17 cellular contexts compared by ENCODE assay signal in the genomic region with DNA sequence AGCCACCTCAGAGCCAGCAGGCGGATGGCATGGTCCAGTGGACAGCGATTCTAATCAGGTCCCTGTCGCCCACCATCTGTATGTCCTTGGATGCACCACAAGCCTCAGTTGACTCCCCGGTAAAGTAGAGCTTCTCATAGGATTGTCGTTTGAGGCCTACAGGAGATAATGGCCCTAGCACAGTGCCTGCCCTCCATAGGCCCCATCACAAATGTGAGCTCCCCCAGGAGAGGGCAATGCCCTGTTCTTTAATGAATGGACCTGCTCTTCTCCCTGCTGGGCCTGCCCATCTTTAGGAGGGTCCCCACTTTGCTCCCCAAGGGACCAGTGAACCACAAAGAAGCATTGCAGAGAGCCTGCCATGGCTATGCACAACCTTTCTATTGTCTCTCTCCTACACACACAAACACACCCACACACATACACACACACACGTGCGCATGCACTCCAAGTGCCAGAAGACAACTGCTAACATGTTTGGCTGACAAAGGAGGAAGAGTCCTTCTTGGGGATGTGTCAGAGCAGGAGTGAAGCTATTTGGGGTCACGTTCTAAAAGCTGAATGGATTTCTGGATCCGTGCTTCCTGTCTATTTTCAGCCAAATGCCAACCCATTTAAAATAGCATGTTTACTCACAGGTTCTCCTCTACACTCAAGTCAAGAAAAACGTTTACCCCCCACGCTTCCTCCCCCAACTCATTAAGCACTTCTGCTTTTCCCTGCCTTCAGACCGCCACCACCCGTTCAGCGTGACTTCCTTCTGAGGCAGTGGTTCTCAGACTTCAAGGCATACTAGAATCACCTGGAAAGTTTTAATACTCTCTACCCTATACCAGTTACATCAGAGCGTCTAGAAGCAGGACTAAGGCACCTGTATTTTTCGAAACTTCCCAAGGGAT.
DNase-seq lines count a peak whose midpoint lies in the region; ATAC-seq, FAIRE-seq and TF ChIP-seq lines count a peak whose summit lies in the region.
"Had no signal": no experiment of that assay in that cellular context is flagged by ENCODE, and none has a peak within 500 bp of the region (broad histone marks: within the 10 kb centered on the region; RNA-seq: fewer than 3 reads in every experiment).

No MANE protein-coding gene starts in this region.

- H3K9me3 Mint-ChIP-seq in memory B cell = no peaks in the 10 kb centered on the region
- H3K9me3 Mint-ChIP-seq: T-cell had no signal

- H3K27me3 Mint-ChIP-seq in memory B cell = no peaks in the 10 kb centered on the region

- no peak for TF ChIP-seq POLR2A in GM12891 (IDR thresholded peaks at IDR 0.05; ENCODE audit: low read depth, low read length)

- no peaks in the 10 kb centered on the region for H3K36me3 Mint-ChIP-seq in memory B cell
- H3K36me3 Mint-ChIP-seq: T-cell had no signal

- H3K27ac Mint-ChIP-seq in memory B cell = no peak overlapping the region
- H3K27ac Mint-ChIP-seq: T-cell had no signal

- ATAC-seq in HG02852 (IDR thresholded peaks at IDR 0.05; ENCODE audit: unreplicated experiment) = peak; percentile 66
- peak; percentile 46 for ATAC-seq in memory B cell (ENCODE audit: low read depth)
- no peak for ATAC-seq in HG02571 (IDR thresholded peaks at IDR 0.05; ENCODE audit: unreplicated experiment)
- ATAC-seq: left cardiac atrium, psoas muscle had no signal

- no peak for DNase-seq in GM12891 (ENCODE audit: insufficient read length, low spot score)
- peak; percentile 69 to 82 for DNase-seq in NOMO-1 (lab: John Stamatoyannopoulos, UW; ENCODE audit: unreplicated experiment in 2 of 2)
- DNase-seq in memory B cell (ENCODE audit: low spot score in 2 of 2) = no peak
- no peak for DNase-seq in DMS53 (lab: John Stamatoyannopoulos, UW)
- DNase-seq in NCI-H2029 treated with DMSO at 0.1 percent for 48 hours (lab: John Stamatoyannopoulos, UW) = no peak
- DNase-seq in NCI-H2107 (lab: John Stamatoyannopoulos, UW) = no peak
- DNase-seq: DMS153, erythroblast, GM23248, left cardiac atrium, NCI-H1092 treated with DMSO at 0.1 percent for 48 hours, PC-9, psoas muscle, T-cell, trophoblast cell had no signal

- FAIRE-seq in GM12891 (lab: Jason Lieb, UNC) = peak; percentile 60

- no peak overlapping the region for H3K4me3 Mint-ChIP-seq in memory B cell
- H3K4me3 Mint-ChIP-seq: T-cell had no signal

- H3K4me1 Mint-ChIP-seq in memory B cell = peaks cover 10% of the 10 kb centered on the region
- H3K4me1 Mint-ChIP-seq: T-cell had no signal

TF ChIP-seq in GM12891, 5 proteins besides CTCF, POLR2A, EP300 and RAD21:
- peak; percentile 92 for TF ChIP-seq SPI1 (IDR thresholded peaks at IDR 0.05; ENCODE audit: low read depth, low read length)
- no peak for TF ChIP-seq TAF1 (IDR thresholded peaks at IDR 0.05; ENCODE audit: low read depth, low read length)
- TF ChIP-seq POLR2AphosphoS5 (IDR thresholded peaks at IDR 0.05; ENCODE audit: low read depth, low read length) = no peak
- TF ChIP-seq PAX5 (IDR thresholded peaks at IDR 0.05; ENCODE audit: insufficient read depth, low read length, severe bottlenecking) = no peak
- TF ChIP-seq POU2F2 (IDR thresholded peaks at IDR 0.05; ENCODE audit: low read depth, low read length) = no peak

Comparison
In these comparisons a context has a peak if more than half of its experiments do, and no peak if none do; other contexts are left out.
1. DNase-seq: peak in NOMO-1 (2 of 2); none in GM12891 (single experiment), memory B cell (0 of 2), DMS53 (single experiment), NCI-H2029 treated with DMSO at 0.1 percent for 48 hours (single experiment) and NCI-H2107 (single experiment).